In the genomic region with DNA sequence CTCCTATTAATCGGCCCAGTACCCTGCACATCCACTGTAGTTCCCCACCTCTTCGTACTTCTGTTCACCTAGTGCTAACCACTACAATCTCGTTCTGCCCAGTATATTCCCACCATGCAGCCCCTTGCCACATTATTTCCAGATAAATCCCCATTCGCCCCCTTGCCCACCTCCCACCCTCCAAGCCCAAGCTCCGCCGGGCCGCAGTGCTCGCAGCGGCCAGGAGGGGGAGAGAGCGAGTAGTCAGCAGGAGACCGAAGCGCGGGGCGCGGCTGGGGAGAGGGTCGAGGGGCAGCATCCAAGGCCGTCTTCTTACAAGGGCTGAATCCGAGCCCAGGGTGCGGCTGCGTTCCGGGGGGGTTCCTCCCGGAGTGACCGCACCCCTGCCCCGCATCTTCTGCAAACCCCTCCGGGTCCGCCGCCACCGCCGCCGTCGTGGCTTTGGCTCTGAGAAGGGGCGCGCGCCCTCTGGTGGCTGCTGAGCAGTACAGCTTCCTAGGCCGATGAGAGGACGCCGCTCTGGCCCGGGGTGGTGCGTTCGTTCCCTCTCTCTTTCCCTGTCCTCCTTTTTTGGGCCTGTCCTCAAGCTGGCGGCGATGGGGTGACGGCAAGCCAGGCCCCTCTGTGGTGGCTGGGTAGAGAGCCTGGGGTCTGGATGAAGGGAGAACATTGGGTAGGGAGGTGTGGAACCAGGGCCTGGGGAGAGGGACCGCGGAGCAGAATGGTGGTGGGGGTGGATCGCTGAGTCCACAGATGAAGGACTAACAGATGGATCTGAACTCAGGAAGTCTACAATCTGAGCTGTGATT, we compare ENCODE assay signal across 1 cellular context.
TF ChIP-seq lines count a peak whose summit lies in the region.

No MANE protein-coding gene starts in this region.

TF ChIP-seq in K562, 482 proteins besides CTCF, POLR2A, EP300 and RAD21 (continued from another document and continues in another):
- TF ChIP-seq, protein P1, sequence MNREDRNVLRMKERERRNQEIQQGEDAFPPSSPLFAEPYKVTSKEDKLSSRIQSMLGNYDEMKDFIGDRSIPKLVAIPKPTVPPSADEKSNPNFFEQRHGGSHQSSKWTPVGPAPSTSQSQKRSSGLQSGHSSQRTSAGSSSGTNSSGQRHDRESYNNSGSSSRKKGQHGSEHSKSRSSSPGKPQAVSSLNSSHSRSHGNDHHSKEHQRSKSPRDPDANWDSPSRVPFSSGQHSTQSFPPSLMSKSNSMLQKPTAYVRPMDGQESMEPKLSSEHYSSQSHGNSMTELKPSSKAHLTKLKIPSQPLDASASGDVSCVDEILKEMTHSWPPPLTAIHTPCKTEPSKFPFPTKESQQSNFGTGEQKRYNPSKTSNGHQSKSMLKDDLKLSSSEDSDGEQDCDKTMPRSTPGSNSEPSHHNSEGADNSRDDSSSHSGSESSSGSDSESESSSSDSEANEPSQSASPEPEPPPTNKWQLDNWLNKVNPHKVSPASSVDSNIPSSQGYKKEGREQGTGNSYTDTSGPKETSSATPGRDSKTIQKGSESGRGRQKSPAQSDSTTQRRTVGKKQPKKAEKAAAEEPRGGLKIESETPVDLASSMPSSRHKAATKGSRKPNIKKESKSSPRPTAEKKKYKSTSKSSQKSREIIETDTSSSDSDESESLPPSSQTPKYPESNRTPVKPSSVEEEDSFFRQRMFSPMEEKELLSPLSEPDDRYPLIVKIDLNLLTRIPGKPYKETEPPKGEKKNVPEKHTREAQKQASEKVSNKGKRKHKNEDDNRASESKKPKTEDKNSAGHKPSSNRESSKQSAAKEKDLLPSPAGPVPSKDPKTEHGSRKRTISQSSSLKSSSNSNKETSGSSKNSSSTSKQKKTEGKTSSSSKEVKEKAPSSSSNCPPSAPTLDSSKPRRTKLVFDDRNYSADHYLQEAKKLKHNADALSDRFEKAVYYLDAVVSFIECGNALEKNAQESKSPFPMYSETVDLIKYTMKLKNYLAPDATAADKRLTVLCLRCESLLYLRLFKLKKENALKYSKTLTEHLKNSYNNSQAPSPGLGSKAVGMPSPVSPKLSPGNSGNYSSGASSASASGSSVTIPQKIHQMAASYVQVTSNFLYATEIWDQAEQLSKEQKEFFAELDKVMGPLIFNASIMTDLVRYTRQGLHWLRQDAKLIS (CRISPR knock-in tag; IDR thresholded peaks at IDR 0.05): 0 out of 2 replicates have a peak, but pooled peaks have one; percentile 48
- TF ChIP-seq PHB (CRISPR knock-in tag; IDR thresholded peaks at IDR 0.05) (peak; percentile 81; the same call in 1 of the 2 replicates), ETV5 (CRISPR knock-in tag; IDR thresholded peaks at IDR 0.05; ENCODE audit: low read depth) (no peak), ZNF146 (CRISPR knock-in tag; IDR thresholded peaks at IDR 0.05; ENCODE audit: unreplicated experiment) (no peak), CBX2 (IDR thresholded peaks at IDR 0.05; ENCODE audit: insufficient read depth, low read length, poor library complexity, severe bottlenecking) (no peak), ZNF253 (CRISPR knock-in tag; conservative IDR thresholded peaks at IDR 0.05) (no peak), GABPB2 (CRISPR knock-in tag; conservative IDR thresholded peaks at IDR 0.05) (no peak), MAFK (IDR thresholded peaks at IDR 0.05; ENCODE audit: low read length) (no peak), RBM14 (IDR thresholded peaks at IDR 0.05; ENCODE audit: borderline replicate concordance, insufficient read depth, low read depth, low read length) (no peak), PML (IDR thresholded peaks at IDR 0.05; ENCODE audit: low read length) (no peak), NFATC3 (IDR thresholded peaks at IDR 0.05) (no peak), GATAD2B (IDR thresholded peaks at IDR 0.05; ENCODE audit: borderline replicate concordance) (no peak), DPF2 (IDR thresholded peaks at IDR 0.05) (peak; percentile 12; the same call in 1 of the 2 replicates), CREBBP (IDR thresholded peaks at IDR 0.05; ENCODE audit: low read depth, low read length) (no peak)
- TF ChIP-seq, protein P2, sequence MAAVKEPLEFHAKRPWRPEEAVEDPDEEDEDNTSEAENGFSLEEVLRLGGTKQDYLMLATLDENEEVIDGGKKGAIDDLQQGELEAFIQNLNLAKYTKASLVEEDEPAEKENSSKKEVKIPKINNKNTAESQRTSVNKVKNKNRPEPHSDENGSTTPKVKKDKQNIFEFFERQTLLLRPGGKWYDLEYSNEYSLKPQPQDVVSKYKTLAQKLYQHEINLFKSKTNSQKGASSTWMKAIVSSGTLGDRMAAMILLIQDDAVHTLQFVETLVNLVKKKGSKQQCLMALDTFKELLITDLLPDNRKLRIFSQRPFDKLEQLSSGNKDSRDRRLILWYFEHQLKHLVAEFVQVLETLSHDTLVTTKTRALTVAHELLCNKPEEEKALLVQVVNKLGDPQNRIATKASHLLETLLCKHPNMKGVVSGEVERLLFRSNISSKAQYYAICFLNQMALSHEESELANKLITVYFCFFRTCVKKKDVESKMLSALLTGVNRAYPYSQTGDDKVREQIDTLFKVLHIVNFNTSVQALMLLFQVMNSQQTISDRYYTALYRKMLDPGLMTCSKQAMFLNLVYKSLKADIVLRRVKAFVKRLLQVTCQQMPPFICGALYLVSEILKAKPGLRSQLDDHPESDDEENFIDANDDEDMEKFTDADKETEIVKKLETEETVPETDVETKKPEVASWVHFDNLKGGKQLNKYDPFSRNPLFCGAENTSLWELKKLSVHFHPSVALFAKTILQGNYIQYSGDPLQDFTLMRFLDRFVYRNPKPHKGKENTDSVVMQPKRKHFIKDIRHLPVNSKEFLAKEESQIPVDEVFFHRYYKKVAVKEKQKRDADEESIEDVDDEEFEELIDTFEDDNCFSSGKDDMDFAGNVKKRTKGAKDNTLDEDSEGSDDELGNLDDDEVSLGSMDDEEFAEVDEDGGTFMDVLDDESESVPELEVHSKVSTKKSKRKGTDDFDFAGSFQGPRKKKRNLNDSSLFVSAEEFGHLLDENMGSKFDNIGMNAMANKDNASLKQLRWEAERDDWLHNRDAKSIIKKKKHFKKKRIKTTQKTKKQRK (IDR thresholded peaks at IDR 0.05; ENCODE audit: borderline replicate concordance, low read depth, low read length): no peak
- TF ChIP-seq, protein P3, sequence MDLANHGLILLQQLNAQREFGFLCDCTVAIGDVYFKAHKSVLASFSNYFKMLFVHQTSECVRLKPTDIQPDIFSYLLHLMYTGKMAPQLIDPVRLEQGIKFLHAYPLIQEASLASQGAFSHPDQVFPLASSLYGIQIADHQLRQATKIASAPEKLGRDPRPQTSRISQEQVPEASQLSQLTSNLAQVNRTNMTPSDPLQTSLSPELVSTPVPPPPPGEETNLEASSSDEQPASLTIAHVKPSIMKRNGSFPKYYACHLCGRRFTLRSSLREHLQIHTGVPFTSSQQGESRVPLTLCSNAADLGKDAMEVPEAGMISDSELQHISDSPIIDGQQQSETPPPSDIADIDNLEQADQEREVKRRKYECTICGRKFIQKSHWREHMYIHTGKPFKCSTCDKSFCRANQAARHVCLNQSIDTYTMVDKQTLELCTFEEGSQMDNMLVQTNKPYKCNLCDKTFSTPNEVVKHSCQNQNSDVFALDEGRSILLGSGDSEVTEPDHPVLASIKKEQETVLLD (IDR thresholded peaks at IDR 0.05): no peak
- TF ChIP-seq, protein P4, sequence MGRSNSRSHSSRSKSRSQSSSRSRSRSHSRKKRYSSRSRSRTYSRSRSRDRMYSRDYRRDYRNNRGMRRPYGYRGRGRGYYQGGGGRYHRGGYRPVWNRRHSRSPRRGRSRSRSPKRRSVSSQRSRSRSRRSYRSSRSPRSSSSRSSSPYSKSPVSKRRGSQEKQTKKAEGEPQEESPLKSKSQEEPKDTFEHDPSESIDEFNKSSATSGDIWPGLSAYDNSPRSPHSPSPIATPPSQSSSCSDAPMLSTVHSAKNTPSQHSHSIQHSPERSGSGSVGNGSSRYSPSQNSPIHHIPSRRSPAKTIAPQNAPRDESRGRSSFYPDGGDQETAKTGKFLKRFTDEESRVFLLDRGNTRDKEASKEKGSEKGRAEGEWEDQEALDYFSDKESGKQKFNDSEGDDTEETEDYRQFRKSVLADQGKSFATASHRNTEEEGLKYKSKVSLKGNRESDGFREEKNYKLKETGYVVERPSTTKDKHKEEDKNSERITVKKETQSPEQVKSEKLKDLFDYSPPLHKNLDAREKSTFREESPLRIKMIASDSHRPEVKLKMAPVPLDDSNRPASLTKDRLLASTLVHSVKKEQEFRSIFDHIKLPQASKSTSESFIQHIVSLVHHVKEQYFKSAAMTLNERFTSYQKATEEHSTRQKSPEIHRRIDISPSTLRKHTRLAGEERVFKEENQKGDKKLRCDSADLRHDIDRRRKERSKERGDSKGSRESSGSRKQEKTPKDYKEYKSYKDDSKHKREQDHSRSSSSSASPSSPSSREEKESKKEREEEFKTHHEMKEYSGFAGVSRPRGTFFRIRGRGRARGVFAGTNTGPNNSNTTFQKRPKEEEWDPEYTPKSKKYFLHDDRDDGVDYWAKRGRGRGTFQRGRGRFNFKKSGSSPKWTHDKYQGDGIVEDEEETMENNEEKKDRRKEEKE (IDR thresholded peaks at IDR 0.05; ENCODE audit: borderline replicate concordance in 1 of 2, control insufficient read depth in 1 of 2, low read depth in 2 of 2, low read length in 1 of 2): no peak
- TF ChIP-seq, protein P5, sequence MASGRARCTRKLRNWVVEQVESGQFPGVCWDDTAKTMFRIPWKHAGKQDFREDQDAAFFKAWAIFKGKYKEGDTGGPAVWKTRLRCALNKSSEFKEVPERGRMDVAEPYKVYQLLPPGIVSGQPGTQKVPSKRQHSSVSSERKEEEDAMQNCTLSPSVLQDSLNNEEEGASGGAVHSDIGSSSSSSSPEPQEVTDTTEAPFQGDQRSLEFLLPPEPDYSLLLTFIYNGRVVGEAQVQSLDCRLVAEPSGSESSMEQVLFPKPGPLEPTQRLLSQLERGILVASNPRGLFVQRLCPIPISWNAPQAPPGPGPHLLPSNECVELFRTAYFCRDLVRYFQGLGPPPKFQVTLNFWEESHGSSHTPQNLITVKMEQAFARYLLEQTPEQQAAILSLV (tag; IDR thresholded peaks at IDR 0.05): no peak
- TF ChIP-seq, protein P6, sequence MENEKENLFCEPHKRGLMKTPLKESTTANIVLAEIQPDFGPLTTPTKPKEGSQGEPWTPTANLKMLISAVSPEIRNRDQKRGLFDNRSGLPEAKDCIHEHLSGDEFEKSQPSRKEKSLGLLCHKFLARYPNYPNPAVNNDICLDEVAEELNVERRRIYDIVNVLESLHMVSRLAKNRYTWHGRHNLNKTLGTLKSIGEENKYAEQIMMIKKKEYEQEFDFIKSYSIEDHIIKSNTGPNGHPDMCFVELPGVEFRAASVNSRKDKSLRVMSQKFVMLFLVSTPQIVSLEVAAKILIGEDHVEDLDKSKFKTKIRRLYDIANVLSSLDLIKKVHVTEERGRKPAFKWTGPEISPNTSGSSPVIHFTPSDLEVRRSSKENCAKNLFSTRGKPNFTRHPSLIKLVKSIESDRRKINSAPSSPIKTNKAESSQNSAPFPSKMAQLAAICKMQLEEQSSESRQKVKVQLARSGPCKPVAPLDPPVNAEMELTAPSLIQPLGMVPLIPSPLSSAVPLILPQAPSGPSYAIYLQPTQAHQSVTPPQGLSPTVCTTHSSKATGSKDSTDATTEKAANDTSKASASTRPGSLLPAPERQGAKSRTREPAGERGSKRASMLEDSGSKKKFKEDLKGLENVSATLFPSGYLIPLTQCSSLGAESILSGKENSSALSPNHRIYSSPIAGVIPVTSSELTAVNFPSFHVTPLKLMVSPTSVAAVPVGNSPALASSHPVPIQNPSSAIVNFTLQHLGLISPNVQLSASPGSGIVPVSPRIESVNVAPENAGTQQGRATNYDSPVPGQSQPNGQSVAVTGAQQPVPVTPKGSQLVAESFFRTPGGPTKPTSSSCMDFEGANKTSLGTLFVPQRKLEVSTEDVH (IDR thresholded peaks at IDR 0.05; ENCODE audit: low read depth, partially characterized antibody): peak; percentile 74
- TF ChIP-seq, protein P7, sequence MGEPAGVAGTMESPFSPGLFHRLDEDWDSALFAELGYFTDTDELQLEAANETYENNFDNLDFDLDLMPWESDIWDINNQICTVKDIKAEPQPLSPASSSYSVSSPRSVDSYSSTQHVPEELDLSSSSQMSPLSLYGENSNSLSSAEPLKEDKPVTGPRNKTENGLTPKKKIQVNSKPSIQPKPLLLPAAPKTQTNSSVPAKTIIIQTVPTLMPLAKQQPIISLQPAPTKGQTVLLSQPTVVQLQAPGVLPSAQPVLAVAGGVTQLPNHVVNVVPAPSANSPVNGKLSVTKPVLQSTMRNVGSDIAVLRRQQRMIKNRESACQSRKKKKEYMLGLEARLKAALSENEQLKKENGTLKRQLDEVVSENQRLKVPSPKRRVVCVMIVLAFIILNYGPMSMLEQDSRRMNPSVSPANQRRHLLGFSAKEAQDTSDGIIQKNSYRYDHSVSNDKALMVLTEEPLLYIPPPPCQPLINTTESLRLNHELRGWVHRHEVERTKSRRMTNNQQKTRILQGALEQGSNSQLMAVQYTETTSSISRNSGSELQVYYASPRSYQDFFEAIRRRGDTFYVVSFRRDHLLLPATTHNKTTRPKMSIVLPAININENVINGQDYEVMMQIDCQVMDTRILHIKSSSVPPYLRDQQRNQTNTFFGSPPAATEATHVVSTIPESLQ (CRISPR knock-in tag; IDR thresholded peaks at IDR 0.05): no peak
